In the genomic region with DNA sequence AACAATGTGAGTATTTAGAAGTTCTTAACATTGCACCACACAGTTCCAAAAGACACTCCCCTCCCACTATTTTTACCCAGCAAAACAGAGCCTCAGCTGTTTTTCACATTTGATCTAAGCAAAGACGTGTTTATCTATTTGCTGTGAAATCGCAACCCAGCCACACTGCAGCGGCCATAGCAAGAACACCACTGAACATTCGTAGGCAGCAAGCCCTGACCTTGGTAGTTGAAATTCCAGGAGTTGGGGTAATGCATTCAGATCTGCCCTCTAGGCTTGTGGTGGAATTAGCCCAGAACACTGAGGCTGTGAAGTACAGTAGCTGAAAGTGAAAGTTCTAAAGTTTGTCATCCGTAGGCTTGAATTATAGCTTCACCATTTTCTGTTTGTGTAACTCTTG, we compare ENCODE assay signal across 18 cellular contexts. TPM values are rescaled to one million over a fixed set of nuclear protein-coding genes. Genes with fewer than 3 reads are reported as not detected.
"Had no signal": no experiment of that assay in that cellular context is flagged by ENCODE, and none has a peak within 500 bp of the region (broad histone marks: within the 10 kb centered on the region; RNA-seq: fewer than 3 reads in every experiment).

No MANE protein-coding gene starts in this region.

- DNase-seq: activated CD4-positive, alpha-beta T cell treated with anti-CD3 and anti-CD28 coated beads, Interleukin-2, amount 50 U/mL, for 4 hours; activated CD4-positive, CD25-positive, alpha-beta regulatory T cell treated with anti-CD3 and anti-CD28 coated beads, Interleukin-2, amount 50 U/mL, for 72 hours; activated T-cell treated with anti-CD3 and anti-CD28 coated beads for 4 hours; aorta; erythroblast; heart right ventricle; kidney glomerular epithelial cell; left ventricle myocardium superior; naive thymus-derived CD8-positive, alpha-beta T cell; pancreas; sigmoid colon; spleen; stimulated activated naive B cell treated with anti-CD40 and anti-IgM and Interleukin-4, amounts not matched to agents 10 μg/mL and 1 μg/mL and 100 μg/mL, for 72 hours; SW 1271; T-helper 2 cell; upper lobe of right lung had no signal

- ATAC-seq: heart right ventricle; left ventricle myocardium superior; naive thymus-derived CD8-positive, alpha-beta T cell; pancreas; stimulated activated naive B cell treated with anti-CD40 and anti-IgM and Interleukin-4, amounts not matched to agents 10 μg/mL and 1 μg/mL and 100 μg/mL, for 72 hours; upper lobe of right lung had no signal

RNA-seq across cellular contexts. Expression of gene SLC24A5, which starts 17.1 kb away (rescaled TPM):
- total RNA-seq: aorta; heart right ventricle; left ventricle myocardium superior; mucosa of gallbladder; naive thymus-derived CD8-positive, alpha-beta T cell; pancreas; pulmonary artery endothelial cell; spleen had no signal
